10 cellular contexts compared by ENCODE assay signal in the genomic region with DNA sequence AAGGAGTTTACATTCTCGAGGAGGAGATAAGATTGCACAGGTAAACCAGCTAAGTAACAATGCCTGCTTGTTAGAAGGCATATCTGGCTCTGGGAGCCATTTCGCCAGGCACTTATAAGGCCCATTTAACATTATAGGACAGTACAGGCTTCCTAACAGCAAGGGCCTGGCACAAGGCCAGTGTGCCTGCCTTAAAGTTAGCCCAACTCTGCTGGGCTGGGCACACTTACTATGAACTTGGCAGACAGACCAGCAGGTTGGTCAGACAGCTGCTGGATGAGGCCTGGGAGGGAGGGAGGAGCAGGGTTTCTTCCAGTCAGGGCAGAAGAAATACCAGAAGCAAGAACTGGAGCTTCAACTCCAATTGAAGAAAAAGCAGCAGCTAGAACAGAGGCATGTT. TPM values are rescaled to one million over a fixed set of nuclear protein-coding genes. Genes with fewer than 3 reads are reported as not detected.
DNase-seq lines count a peak whose midpoint lies in the region; ATAC-seq and TF ChIP-seq lines count a peak whose summit lies in the region.
"Had no signal": no experiment of that assay in that cellular context is flagged by ENCODE, and none has a peak within 500 bp of the region (broad histone marks: within the 10 kb centered on the region; RNA-seq: fewer than 3 reads in every experiment).

No MANE protein-coding gene starts in this region.

- 81 to 97% (median 85%) methylated on average over 2 of the region's 2 CpGs for WGBS in spleen, 5 donors

- no peak for TF ChIP-seq POLR2A in spleen (IDR thresholded peaks at IDR 0.05)

- POLR2A ChIA-PET in HEK293 (lab: Yijun Ruan, JAX), result interaction anchor here (0.6 kb wide), 1 partner anchor 20 kb away, joined by 4 read pairs; no protein-coding TSS in a partner anchor
- POLR2A ChIA-PET in activated CD4-positive, alpha-beta T cell treated with anti-CD3 and anti-CD28 coated beads for 36 hours (lab: Charles Lee), result no interaction called here

- H3K9me3 ChIP-seq in HEK293 (ENCODE audit: control insufficient read depth, insufficient read depth, low read depth, low read length) (no peaks in the 10 kb centered on the region), spleen (no peaks in the 10 kb centered on the region)

- CTCF ChIA-PET in HEK293 (lab: Yijun Ruan, JAX), result interaction anchor here (0.6 to 0.9 kb wide), 4 partner anchors 25 to 1869 kb away, joined by 3 to 7 read pairs (median 4); no protein-coding TSS in a partner anchor
- CTCF ChIA-PET in activated CD4-positive, alpha-beta T cell treated with anti-CD3 and anti-CD28 coated beads for 36 hours (lab: Charles Lee), result no interaction called here

- no peaks in the 10 kb centered on the region for H3K36me3 Mint-ChIP-seq in progenitor cell of endocrine pancreas (ENCODE audit: insufficient read depth)
- H3K36me3 Mint-ChIP-seq in activated CD4-positive, alpha-beta T cell treated with anti-CD3 and anti-CD28 coated beads for 36 hours (ENCODE audit: low read depth), result no peaks in the 10 kb centered on the region

- H3K27ac Mint-ChIP-seq in progenitor cell of endocrine pancreas, result peak overlapping the region; percentile 89
- no peak overlapping the region for H3K27ac Mint-ChIP-seq in activated CD4-positive, alpha-beta T cell treated with anti-CD3 and anti-CD28 coated beads for 36 hours

- no peak overlapping the region for H3K4me3 Mint-ChIP-seq in progenitor cell of endocrine pancreas (ENCODE audit: low read depth)
- no peak overlapping the region for H3K4me3 Mint-ChIP-seq in activated CD4-positive, alpha-beta T cell treated with anti-CD3 and anti-CD28 coated beads for 36 hours

- ATAC-seq in foreskin keratinocyte, result no peak
- ATAC-seq in activated CD4-positive, alpha-beta T cell treated with anti-CD3 and anti-CD28 coated beads for 36 hours, result no peak

- peaks cover 42% of the 10 kb centered on the region for H3K4me1 ChIP-seq in HEK293 (ENCODE audit: control insufficient read depth, insufficient read depth, low read length)
- H3K4me1 ChIP-seq in foreskin keratinocyte, result peaks cover 13% of the 10 kb centered on the region
- peaks cover 13 to 67% (median 41%) of the 10 kb centered on the region in 6 donors for H3K4me1 ChIP-seq in spleen

- no peaks in the 10 kb centered on the region for H3K9me3 Mint-ChIP-seq in progenitor cell of endocrine pancreas (ENCODE audit: low read depth)
- H3K9me3 Mint-ChIP-seq in activated CD4-positive, alpha-beta T cell treated with anti-CD3 and anti-CD28 coated beads for 36 hours (ENCODE audit: low read depth), result no peaks in the 10 kb centered on the region

- H3K27me3 ChIP-seq in foreskin keratinocyte (peaks cover 1% of the 10 kb centered on the region), spleen (replicated peaks in 1 of 7) (peaks cover 0 to 32% (median 18%) of the 10 kb centered on the region in 7 donors)

- H3K36me3 ChIP-seq in HEK293 (ENCODE audit: control insufficient read depth in 2 of 2, insufficient read depth in 1 of 2, low read length in 2 of 2), result no peaks in the 10 kb centered on the region; a peak in 1 of 3 replicates
- H3K36me3 ChIP-seq in spleen, result no peaks in the 10 kb centered on the region

- DNase-seq in RPMI7951 (ENCODE audit: low read depth), result peak; percentile 28
- DNase-seq in foreskin keratinocyte, result peak; percentile 6 to 45
- DNase-seq in progenitor cell of endocrine pancreas (ENCODE audit: low spot score, unreplicated experiment), result no peak
- no peak for DNase-seq in activated CD4-positive, alpha-beta T cell treated with anti-CD3 and anti-CD28 coated beads for 36 hours
- DNase-seq in NCI-H82 (lab: John Stamatoyannopoulos, UW), result no peak
- no peak for DNase-seq in superior temporal gyrus (ENCODE audit: extremely low spot score)
- DNase-seq in spleen, result no peak
- DNase-seq: stimulated activated CD4-positive, alpha-beta T cell treated with anti-CD3 and anti-CD28 coated beads, Interleukin-4, amount 100 ng/mL, for 24 hours had no signal

- H3K27me3 Mint-ChIP-seq in progenitor cell of endocrine pancreas, result no peaks in the 10 kb centered on the region
- peaks cover 12% of the 10 kb centered on the region for H3K27me3 Mint-ChIP-seq in activated CD4-positive, alpha-beta T cell treated with anti-CD3 and anti-CD28 coated beads for 36 hours

- peaks cover 44% of the 10 kb centered on the region for H3K4me1 Mint-ChIP-seq in progenitor cell of endocrine pancreas (ENCODE audit: low read depth)
- peaks cover 23% of the 10 kb centered on the region for H3K4me1 Mint-ChIP-seq in activated CD4-positive, alpha-beta T cell treated with anti-CD3 and anti-CD28 coated beads for 36 hours

- intact Hi-C loops in activated CD4-positive, alpha-beta T cell treated with anti-CD3 and anti-CD28 coated beads for 36 hours (cut with DNase I, micrococcal nuclease), result loop anchor here in 1 of 2 experiments (5.0 to 10.0 kb wide), 2 partner anchors 198 to 350 kb away; no protein-coding TSS in a partner anchor
- intact Hi-C loops in spleen (cut with DNase I; ENCODE audit: low total_unique reads), result loop anchor here (10.0 kb wide), 1 partner anchor 200 kb away; no protein-coding TSS in a partner anchor

- H3K4me3 ChIP-seq in HEK293 (ENCODE audit: low read depth, low read length), result no peak overlapping the region
- no peak overlapping the region for H3K4me3 ChIP-seq in spleen
- H3K4me3 ChIP-seq: SK-N-MC had no signal

- TF ChIP-seq CTCF in HEK293 (tag by site-specific recombination; IDR thresholded peaks at IDR 0.05), result no peak
- TF ChIP-seq CTCF in foreskin keratinocyte (conservative IDR thresholded peaks at IDR 0.05), result no peak
- TF ChIP-seq CTCF in progenitor cell of endocrine pancreas (IDR thresholded peaks at IDR 0.05; ENCODE audit: unreplicated experiment), result no peak
- no peak for TF ChIP-seq CTCF in spleen (IDR thresholded peaks at IDR 0.05 in 8 of 11, conservative IDR thresholded peaks at IDR 0.05 in 3 of 11)

- peak overlapping the region; percentile 27; the same call in 1 of the 2 replicates for H3K27ac ChIP-seq in HEK293 (ENCODE audit: extremely low read depth, low read depth, low read length)
- no peak overlapping the region for H3K27ac ChIP-seq in foreskin keratinocyte
- H3K27ac ChIP-seq in spleen, result no peak overlapping the region
- H3K27ac ChIP-seq: SK-N-MC had no signal

TF ChIP-seq in HEK293, 187 proteins besides CTCF, POLR2A, EP300 and RAD21 (continues in another document):
- TF ChIP-seq ZNF561 (tag by site-specific recombination; IDR thresholded peaks at IDR 0.05; ENCODE audit: borderline replicate concordance) (peak; percentile 50; the same call in 1 of the 2 replicates), REPIN1 (tag by site-specific recombination; IDR thresholded peaks at IDR 0.05; ENCODE audit: low read depth) (no peak), OSR2 (tag by site-specific recombination; IDR thresholded peaks at IDR 0.05) (peak; percentile 85), ZIC2 (tag by site-specific recombination; IDR thresholded peaks at IDR 0.05) (peak; percentile 36), FEZF1 (tag by site-specific recombination; IDR thresholded peaks at IDR 0.05) (peak; percentile 86), HOXA7 (CRISPR knock-in tag; IDR thresholded peaks at IDR 0.05; ENCODE audit: borderline replicate concordance) (no peak)
- TF ChIP-seq, protein P1, sequence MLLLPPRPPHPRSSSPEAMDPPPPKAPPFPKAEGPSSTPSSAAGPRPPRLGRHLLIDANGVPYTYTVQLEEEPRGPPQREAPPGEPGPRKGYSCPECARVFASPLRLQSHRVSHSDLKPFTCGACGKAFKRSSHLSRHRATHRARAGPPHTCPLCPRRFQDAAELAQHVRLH (tag by site-specific recombination; IDR thresholded peaks at IDR 0.05), result no peak
- TF ChIP-seq, protein P2, sequence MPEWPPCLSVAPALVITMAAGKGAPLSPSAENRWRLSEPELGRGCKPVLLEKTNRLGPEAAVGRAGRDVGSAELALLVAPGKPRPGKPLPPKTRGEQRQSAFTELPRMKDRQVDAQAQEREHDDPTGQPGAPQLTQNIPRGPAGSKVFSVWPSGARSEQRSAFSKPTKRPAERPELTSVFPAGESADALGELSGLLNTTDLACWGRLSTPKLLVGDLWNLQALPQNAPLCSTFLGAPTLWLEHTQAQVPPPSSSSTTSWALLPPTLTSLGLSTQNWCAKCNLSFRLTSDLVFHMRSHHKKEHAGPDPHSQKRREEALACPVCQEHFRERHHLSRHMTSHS (tag by site-specific recombination; IDR thresholded peaks at IDR 0.05), result no peak
- TF ChIP-seq, protein P3, sequence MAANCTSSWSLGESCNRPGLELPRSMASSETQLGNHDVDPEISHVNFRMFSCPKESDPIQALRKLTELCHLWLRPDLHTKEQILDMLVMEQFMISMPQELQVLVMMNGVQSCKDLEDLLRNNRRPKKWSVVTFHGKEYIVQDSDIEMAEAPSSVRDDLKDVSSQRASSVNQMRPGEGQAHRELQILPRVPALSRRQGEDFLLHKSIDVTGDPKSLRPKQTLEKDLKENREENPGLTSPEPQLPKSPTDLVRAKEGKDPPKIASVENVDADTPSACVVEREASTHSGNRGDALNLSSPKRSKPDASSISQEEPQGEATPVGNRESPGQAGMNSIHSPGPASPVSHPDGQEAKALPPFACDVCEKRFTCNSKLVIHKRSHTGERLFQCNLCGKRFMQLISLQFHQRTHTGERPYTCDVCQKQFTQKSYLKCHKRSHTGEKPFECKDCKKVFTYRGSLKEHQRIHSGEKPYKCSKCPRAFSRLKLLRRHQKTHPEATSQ (tag by site-specific recombination; IDR thresholded peaks at IDR 0.05), result no peak
- TF ChIP-seq, protein P4, sequence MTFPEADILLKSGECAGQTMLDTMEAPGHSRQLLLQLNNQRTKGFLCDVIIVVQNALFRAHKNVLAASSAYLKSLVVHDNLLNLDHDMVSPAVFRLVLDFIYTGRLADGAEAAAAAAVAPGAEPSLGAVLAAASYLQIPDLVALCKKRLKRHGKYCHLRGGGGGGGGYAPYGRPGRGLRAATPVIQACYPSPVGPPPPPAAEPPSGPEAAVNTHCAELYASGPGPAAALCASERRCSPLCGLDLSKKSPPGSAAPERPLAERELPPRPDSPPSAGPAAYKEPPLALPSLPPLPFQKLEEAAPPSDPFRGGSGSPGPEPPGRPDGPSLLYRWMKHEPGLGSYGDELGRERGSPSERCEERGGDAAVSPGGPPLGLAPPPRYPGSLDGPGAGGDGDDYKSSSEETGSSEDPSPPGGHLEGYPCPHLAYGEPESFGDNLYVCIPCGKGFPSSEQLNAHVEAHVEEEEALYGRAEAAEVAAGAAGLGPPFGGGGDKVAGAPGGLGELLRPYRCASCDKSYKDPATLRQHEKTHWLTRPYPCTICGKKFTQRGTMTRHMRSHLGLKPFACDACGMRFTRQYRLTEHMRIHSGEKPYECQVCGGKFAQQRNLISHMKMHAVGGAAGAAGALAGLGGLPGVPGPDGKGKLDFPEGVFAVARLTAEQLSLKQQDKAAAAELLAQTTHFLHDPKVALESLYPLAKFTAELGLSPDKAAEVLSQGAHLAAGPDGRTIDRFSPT (tag by site-specific recombination; IDR thresholded peaks at IDR 0.05), result no peak

RNA-seq across cellular contexts. Expression of a gene that starts 4.7 kb away (rescaled TPM):
- 0.98 and 1.2 TPM in 2 replicates for total RNA-seq in RPMI7951 (2014; rRNA removed; shearing (Covaris generic))
- total RNA-seq in foreskin keratinocyte, result 3.9 and 4.0 TPM in 2 replicates
- 0.81 and 0.90 TPM in 2 replicates for polyA plus RNA-seq in foreskin keratinocyte
- 33.5 and 36.0 TPM in 2 replicates for total RNA-seq in progenitor cell of endocrine pancreas
- 1 to 10 TPM; 1.9 to 2.3 TPM for total RNA-seq in activated CD4-positive, alpha-beta T cell treated with anti-CD3 and anti-CD28 coated beads for 36 hours
- 10 to 100 TPM in 6 of 7 donors, 1 to 10 TPM in 1; 9.5 to 17.3 (median 13.0) TPM for total RNA-seq in spleen
- 1 to 10 TPM; 1.1 to 2.7 (median 1.4) TPM for polyA plus RNA-seq in spleen

Comparison
In these comparisons a context has a peak if more than half of its experiments do, and no peak if none do; other contexts are left out.
1. DNase-seq: peak in RPMI7951 (single experiment) and foreskin keratinocyte (2 of 2); none in progenitor cell of endocrine pancreas (single experiment), activated CD4-positive, alpha-beta T cell treated with anti-CD3 and anti-CD28 coated beads for 36 hours (single experiment), NCI-H82 (single experiment), superior temporal gyrus (single experiment) and spleen (single experiment).